24 cellular contexts compared by ENCODE assay signal in genomic region chr14:93096923-93097322, GRCh38. TPM values are rescaled to one million over a fixed set of nuclear protein-coding genes. Genes with fewer than 3 reads are reported as not detected.
DNase-seq lines count a peak whose midpoint lies in the region; ATAC-seq and TF ChIP-seq lines count a peak whose summit lies in the region.
"Had no signal": no experiment of that assay in that cellular context is flagged by ENCODE, and none has a peak within 500 bp of the region (broad histone marks: within the 10 kb centered on the region; RNA-seq: fewer than 3 reads in every experiment).

No MANE protein-coding gene starts in this region.

- H3K4me3 Mint-ChIP-seq in WTC11 = no peak overlapping the region
- H3K4me3 Mint-ChIP-seq: CD4-positive, alpha-beta T cell had no signal

- no peaks in the 10 kb centered on the region for H3K9me3 ChIP-seq in heart left ventricle
- H3K9me3 ChIP-seq in neutrophil = no peaks in the 10 kb centered on the region
- H3K9me3 ChIP-seq in suprapubic skin = no peaks in the 10 kb centered on the region
- H3K9me3 ChIP-seq in testis = no peaks in the 10 kb centered on the region
- H3K9me3 ChIP-seq: MG63, SJCRH30 had no signal

- 46 to 60% (median 50%) methylated on average over 7 to 10 of the region's 10 CpGs for WGBS in heart left ventricle, 4 donors
- 75% methylated on average over 10 of the region's 10 CpGs for WGBS in suprapubic skin
- WGBS in testis, 2 donors = 87 to 90% methylated on average over 10 of the region's 10 CpGs

- intact Hi-C loops in heart left ventricle (cut with DNase I) (loop anchor here in 2 of 10 donors (5.0 to 10.0 kb wide), 2 partner anchors 52 to 55 kb away; no protein-coding TSS in a partner anchor), testis (cut with DNase I; ENCODE audit: low total_unique reads) (no loop called here)

- peaks cover 57% of the 10 kb centered on the region for H3K4me1 Mint-ChIP-seq in WTC11

- DNase-seq in H7 = peak; percentile 44
- no peak for DNase-seq in WTC11 (ENCODE audit: low spot score)
- peak in 4 of 5 donors; percentile 56 to 76 (median 70) for DNase-seq in heart left ventricle
- DNase-seq in omental fat pad (ENCODE audit: low spot score) = no peak
- DNase-seq in suprapubic skin (ENCODE audit: low spot score in 2 of 2) = no peak
- no peak for DNase-seq in testis
- DNase-seq: CD4-positive, alpha-beta T cell; COR-L47; DMS 273 treated with DMSO at 0.1 percent for 48 hours; DMS79 treated with DMSO at 0.1 percent for 48 hours; GM23248; HCEC 1CT; NCI-H1436; NCI-H187 treated with DMSO at 0.1 percent for 48 hours; NCI-H2107; NCI-H69; NK-92 treated with Interleukin-12 subunit alpha and Interleukin-12 subunit beta, amount 100 ng/mL, for 24 hours; SJCRH30 had no signal

- no peaks in the 10 kb centered on the region for H3K36me3 Mint-ChIP-seq in WTC11

- CTCF ChIA-PET in WTC11 (lab: Charles Lee) = interaction anchor here (0.7 to 10.7 kb wide), 2 partner anchors 8 to 18 kb away, joined by 5 to 118 read pairs; partner anchors contain the start of gene ITPK1

- H3K4me3 ChIP-seq in H7 (ENCODE audit: insufficient read depth, low read depth, low read length) (no peak overlapping the region), heart left ventricle (no peak overlapping the region), neutrophil (ENCODE audit: low read depth in 1 of 2, low read length in 1 of 2) (no peak overlapping the region), suprapubic skin (no peak overlapping the region), testis (no peak overlapping the region)
- H3K4me3 ChIP-seq: GM12878, GM23248, K562, MG63, SJCRH30 had no signal

- H3K36me3 ChIP-seq in H7 (replicated peaks; ENCODE audit: control insufficient read depth, insufficient read depth, low read length) (no peaks in the 10 kb centered on the region), heart left ventricle (no peaks in the 10 kb centered on the region), neutrophil (no peaks in the 10 kb centered on the region), suprapubic skin (no peaks in the 10 kb centered on the region), testis (ENCODE audit: low read depth, missing control alignments) (no peaks in the 10 kb centered on the region)
- H3K36me3 ChIP-seq: MG63, SJCRH30 had no signal

- H3K27ac ChIP-seq in heart left ventricle (peak overlapping the region in 11 of 12 donors; percentile 46 to 82 (median 72)), neutrophil (peak overlapping the region; percentile 72), suprapubic skin (no peak overlapping the region), testis (no peak overlapping the region)
- H3K27ac ChIP-seq: GM23248, HL-60, SJCRH30 had no signal

- no peak for TF ChIP-seq CTCF in WTC11 (IDR thresholded peaks at IDR 0.05)
- no peak for TF ChIP-seq CTCF in heart left ventricle (IDR thresholded peaks at IDR 0.05)
- no peak for TF ChIP-seq CTCF in neutrophil (IDR thresholded peaks at IDR 0.05)
- TF ChIP-seq CTCF in omental fat pad (IDR thresholded peaks at IDR 0.05) = no peak
- no peak for TF ChIP-seq CTCF in suprapubic skin (IDR thresholded peaks at IDR 0.05)
- TF ChIP-seq CTCF in testis (IDR thresholded peaks at IDR 0.05) = no peak

- peak overlapping the region; percentile 91; the same call in 1 of the 2 replicates for H3K27ac Mint-ChIP-seq in WTC11
- H3K27ac Mint-ChIP-seq: CD4-positive, alpha-beta T cell had no signal

- ATAC-seq in WTC11 (no peak), heart left ventricle (peak; percentile 80 to 84 (median 82)), omental fat pad (ENCODE audit: low FRiP score) (no peak)
- ATAC-seq: GM12878, HepG2, K562 had no signal

- H3K27me3 ChIP-seq in H7 (ENCODE audit: control insufficient read depth, insufficient read depth, low read length) = no peaks in the 10 kb centered on the region
- no peaks in the 10 kb centered on the region for H3K27me3 ChIP-seq in heart left ventricle
- H3K27me3 ChIP-seq in neutrophil = no peaks in the 10 kb centered on the region
- H3K27me3 ChIP-seq in suprapubic skin = no peaks in the 10 kb centered on the region
- H3K27me3 ChIP-seq in testis = no peaks in the 10 kb centered on the region
- H3K27me3 ChIP-seq: MG63, SJCRH30 had no signal

- no peak for TF ChIP-seq EP300 in suprapubic skin (IDR thresholded peaks at IDR 0.05)

- no peaks in the 10 kb centered on the region for H3K27me3 Mint-ChIP-seq in WTC11 (ENCODE audit: low read depth)
- H3K27me3 Mint-ChIP-seq: CD4-positive, alpha-beta T cell had no signal

- H3K4me1 ChIP-seq in heart left ventricle = peaks cover 0 to 87% (median 51%) of the 10 kb centered on the region in 12 donors
- peaks cover 19 to 35% of the 10 kb centered on the region in 2 experiments for H3K4me1 ChIP-seq in neutrophil (ENCODE audit: control insufficient read depth in 1 of 2, insufficient read depth in 1 of 2, low read depth in 1 of 2, low read length in 1 of 2)
- peaks cover 13% of the 10 kb centered on the region for H3K4me1 ChIP-seq in suprapubic skin
- H3K4me1 ChIP-seq in testis = peaks cover 20% of the 10 kb centered on the region
- H3K4me1 ChIP-seq: SJCRH30 had no signal

- POLR2A ChIA-PET in WTC11 (lab: Charles Lee) = interaction anchor here (0.6 kb wide), 1 partner anchor 15 kb away, joined by 5 read pairs; no protein-coding TSS in a partner anchor

- no peaks in the 10 kb centered on the region for H3K9me3 Mint-ChIP-seq in WTC11
- H3K9me3 Mint-ChIP-seq: CD4-positive, alpha-beta T cell had no signal

- TF ChIP-seq POLR2A in heart left ventricle (IDR thresholded peaks at IDR 0.05) (no peak), suprapubic skin (IDR thresholded peaks at IDR 0.05) (no peak), testis (IDR thresholded peaks at IDR 0.05) (no peak)

TF ChIP-seq in WTC11, 78 proteins besides CTCF, POLR2A, EP300 and RAD21:
- TF ChIP-seq JUN (CRISPR knock-in tag; IDR thresholded peaks at IDR 0.05) = no peak
- TF ChIP-seq TCF7 (CRISPR knock-in tag; IDR thresholded peaks at IDR 0.05; ENCODE audit: low read depth) = no peak
- no peak for TF ChIP-seq ZNF232 (CRISPR knock-in tag; IDR thresholded peaks at IDR 0.05)
- no peak for TF ChIP-seq ESRRA (CRISPR knock-in tag; IDR thresholded peaks at IDR 0.05; ENCODE audit: borderline replicate concordance)
- no peak for TF ChIP-seq GABPB1 (CRISPR knock-in tag; IDR thresholded peaks at IDR 0.05)
- TF ChIP-seq HMGXB4 (CRISPR knock-in tag; IDR thresholded peaks at IDR 0.05) = no peak
- no peak for TF ChIP-seq JAZF1 (CRISPR knock-in tag; IDR thresholded peaks at IDR 0.05)
- no peak for TF ChIP-seq ZNF425 (CRISPR knock-in tag; conservative IDR thresholded peaks at IDR 0.05)
- TF ChIP-seq NR3C1 (CRISPR knock-in tag; conservative IDR thresholded peaks at IDR 0.05; ENCODE audit: low read depth) = no peak
- no peak for TF ChIP-seq CBFB (CRISPR knock-in tag; IDR thresholded peaks at IDR 0.05; ENCODE audit: low read depth)

RNA-seq across cellular contexts. Expression of gene ITPK1, which starts 18.8 kb away (rescaled TPM):
- 75.1 and 92.1 TPM in 2 replicates for total RNA-seq in H7 (2014; rRNA removed; shearing (Covaris generic))
- total RNA-seq in WTC11 (2021) (116 to 144 TPM (median 121 TPM) in 3 replicates), heart left ventricle (100 to 1,000 TPM in 3 of 9 donors, 10 to 100 TPM in 6; 71.7 to 152 (median 91.0) TPM), omental fat pad (10 to 100 TPM; 32.6 to 94.9 (median 54.6) TPM), suprapubic skin (10 to 100 TPM; 29.9 to 33.6 (median 32.2) TPM), testis (10 to 100 TPM; 78.3 to 90.6 TPM)
- polyA plus RNA-seq in heart left ventricle (100 to 1,000 TPM in 1 of 2 donors, 10 to 100 TPM in 1; 44.5 to 158 TPM), testis (ENCODE audit: insufficient read depth, low read depth, low replicate concordance) (92.5 TPM)

Comparison
In these comparisons a context has a peak if more than half of its experiments do, and no peak if none do; other contexts are left out.
1. DNase-seq: peak in H7 (single experiment) and heart left ventricle (4 of 5); none in WTC11 (single experiment), omental fat pad (single experiment), suprapubic skin (0 of 2) and testis (single experiment).
2. ATAC-seq: peak in heart left ventricle (4 of 4); none in WTC11 (single experiment) and omental fat pad (single experiment).
3. H3K27ac ChIP-seq: peak in heart left ventricle (11 of 12) and neutrophil (single experiment); none in suprapubic skin (single experiment) and testis (0 of 2).